In genomic region chr5:136082390-136083193, GRCh38 we compare ENCODE assay signal across 8 cellular contexts. TPM values are rescaled to one million over a fixed set of nuclear protein-coding genes. Genes with fewer than 3 reads are reported as not detected.
DNase-seq lines count a peak whose midpoint lies in the region; ATAC-seq and TF ChIP-seq lines count a peak whose summit lies in the region.

No MANE protein-coding gene starts in this region.

- H3K9ac ChIP-seq in skeletal muscle tissue (ENCODE audit: low read depth in 1 of 3, low read length in 3 of 3): peak overlapping the region in 2 of 3 donors; percentile 7 to 36

- DNase-seq in H7 (peak; percentile 83), SHP77 (lab: John Stamatoyannopoulos, UW) (peak; percentile 65 to 66), left cardiac atrium (peak; percentile 89), NCI-H748 (lab: John Stamatoyannopoulos, UW; ENCODE audit: unreplicated experiment) (no peak)
- DNase-seq in activated naive CD4-positive, alpha-beta T cell treated with anti-CD3 and anti-CD28 coated beads, Interleukin-2, amount 10 ng/mL, durations not matched to agents 7 days and 5 days: peak; percentile 64

- CTCF ChIA-PET in activated naive CD4-positive, alpha-beta T cell treated with anti-CD3 and anti-CD28 coated beads, Interleukin-2, amount 10 ng/mL, durations not matched to agents 7 days and 5 days (lab: Charles Lee): interaction anchor here (0.6 to 1.8 kb wide), 10 partner anchors 10 to 1435 kb away, joined by 3 to 6 read pairs (median 3); no protein-coding TSS in a partner anchor

- peak; percentile 91 for TF ChIP-seq CTCF in C4-2B (conservative IDR thresholded peaks at IDR 0.05)

- H3K4me1 ChIP-seq in skeletal muscle tissue (ENCODE audit: control insufficient read depth in 3 of 3, insufficient read depth in 3 of 3, low read length in 3 of 3): peaks cover 6 to 12% (median 8%) of the 10 kb centered on the region in 3 donors

- peaks cover 34% of the 10 kb centered on the region for H3K27me3 Mint-ChIP-seq in activated naive CD4-positive, alpha-beta T cell treated with anti-CD3 and anti-CD28 coated beads, Interleukin-2, amount 10 ng/mL, durations not matched to agents 7 days and 5 days

- H3K4me3 Mint-ChIP-seq in activated naive CD4-positive, alpha-beta T cell treated with anti-CD3 and anti-CD28 coated beads, Interleukin-2, amount 10 ng/mL, durations not matched to agents 7 days and 5 days: no peak overlapping the region

- H3K27ac Mint-ChIP-seq in activated naive CD4-positive, alpha-beta T cell treated with anti-CD3 and anti-CD28 coated beads, Interleukin-2, amount 10 ng/mL, durations not matched to agents 7 days and 5 days: no peak overlapping the region

- no peak overlapping the region for H3K4me3 ChIP-seq in H7 (ENCODE audit: insufficient read depth, low read depth, low read length)
- no peak overlapping the region for H3K4me3 ChIP-seq in skeletal muscle tissue (ENCODE audit: low read length in 3 of 3)

- no peaks in the 10 kb centered on the region for H3K36me3 ChIP-seq in H7 (replicated peaks; ENCODE audit: control insufficient read depth, insufficient read depth, low read length)
- no peaks in the 10 kb centered on the region for H3K36me3 ChIP-seq in skeletal muscle tissue (ENCODE audit: control insufficient read depth in 3 of 3, insufficient read depth in 3 of 3, low read length in 3 of 3)

- H3K27me3 ChIP-seq in H7 (ENCODE audit: control insufficient read depth, insufficient read depth, low read length) (no peaks in the 10 kb centered on the region; the same call in 1 of the 2 replicates), skeletal muscle tissue (ENCODE audit: control insufficient read depth in 3 of 3, insufficient read depth in 3 of 3, low read length in 3 of 3) (no peaks in the 10 kb centered on the region)

- intact Hi-C loops in left cardiac atrium (cut with DNase I): loop anchor here in 1 of 2 donors (5.0 kb wide), 4 partner anchors 90 to 195 kb away; no protein-coding TSS in a partner anchor

- H3K27ac ChIP-seq in C4-2B (no peak overlapping the region), skeletal muscle tissue (ENCODE audit: low read depth, low read length) (no peak overlapping the region)

- no peaks in the 10 kb centered on the region for H3K36me3 Mint-ChIP-seq in activated naive CD4-positive, alpha-beta T cell treated with anti-CD3 and anti-CD28 coated beads, Interleukin-2, amount 10 ng/mL, durations not matched to agents 7 days and 5 days

- peaks cover 2% of the 10 kb centered on the region for H3K4me1 Mint-ChIP-seq in activated naive CD4-positive, alpha-beta T cell treated with anti-CD3 and anti-CD28 coated beads, Interleukin-2, amount 10 ng/mL, durations not matched to agents 7 days and 5 days

- ATAC-seq in left cardiac atrium: peak in 1 of 2 donors; percentile 57
- ATAC-seq in GM21447 (IDR thresholded peaks at IDR 0.05; ENCODE audit: unreplicated experiment): no peak

- H3K9me3 ChIP-seq in skeletal muscle tissue (ENCODE audit: control insufficient read depth in 3 of 3, low read length in 3 of 3): no peaks in the 10 kb centered on the region

- no peaks in the 10 kb centered on the region for H3K9me3 Mint-ChIP-seq in activated naive CD4-positive, alpha-beta T cell treated with anti-CD3 and anti-CD28 coated beads, Interleukin-2, amount 10 ng/mL, durations not matched to agents 7 days and 5 days

RNA-seq across cellular contexts. Expression of gene SMAD5, which starts 50.1 kb away (rescaled TPM):
- 38.4 and 45.2 TPM in 2 replicates for total RNA-seq in H7 (2014; rRNA removed; shearing (Covaris generic))
- total RNA-seq in left cardiac atrium (10 to 100 TPM; 43.1 to 50.8 TPM), skeletal muscle tissue (48.5 TPM)

RNA-seq across cellular contexts. Expression of gene TGFBI, which starts 53.8 kb away (rescaled TPM):
- total RNA-seq in H7 (2014; rRNA removed; shearing (Covaris generic)): 3.2 and 4.3 TPM in 2 replicates
- 100 to 1,000 TPM in 1 of 2 donors, 10 to 100 TPM in 1; 79.7 to 130 TPM for total RNA-seq in left cardiac atrium
- 204 TPM for total RNA-seq in skeletal muscle tissue

Comparison
In these comparisons a context has a peak if more than half of its experiments do, and no peak if none do; other contexts are left out.
1. RNA of gene TGFBI, which starts 53.8 kb away (total RNA-seq): 204 TPM in skeletal muscle tissue (single experiment) and 79.7 to 130 TPM in left cardiac atrium; 3.2 to 4.3 TPM in H7; every median in the first group is over 10 times any median in the second.